Comparison of ENCODE assay signal across 15 cellular contexts in the genomic region with DNA sequence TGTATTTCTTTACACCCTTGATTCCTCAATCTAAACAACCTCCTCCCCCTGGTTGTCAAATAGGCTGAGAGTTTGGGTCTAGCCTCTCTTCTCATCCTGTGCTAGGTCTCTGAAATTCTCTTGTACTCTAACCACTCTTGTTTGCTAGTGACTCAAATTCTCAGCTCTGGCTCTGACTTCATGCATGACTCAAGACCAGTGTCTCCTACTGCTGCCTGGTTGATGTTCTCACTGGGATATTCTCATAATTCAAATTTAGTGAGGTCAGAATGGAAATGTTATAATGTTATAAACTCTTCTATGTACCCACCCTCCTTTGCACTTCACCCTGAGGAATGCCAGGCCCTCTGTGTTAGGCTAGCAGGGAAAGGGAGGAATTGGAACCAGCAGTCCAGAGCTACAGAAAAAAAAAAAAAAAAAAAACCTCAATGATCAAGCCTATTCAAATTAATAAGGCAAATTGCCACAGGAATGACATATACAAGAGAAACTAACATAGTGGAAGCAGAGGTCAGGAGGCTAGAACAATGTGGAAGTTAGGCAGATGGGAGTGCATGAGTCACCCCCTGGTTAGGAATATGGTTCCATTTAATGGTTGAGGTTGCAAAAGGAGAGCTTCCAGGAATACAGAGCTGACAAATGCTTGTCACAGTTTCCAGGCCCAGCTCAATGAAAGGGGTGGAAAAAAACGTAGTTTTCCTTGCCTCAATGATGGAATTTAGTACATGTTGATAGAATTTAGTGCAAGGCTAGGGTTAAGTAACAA.
DNase-seq lines count a peak whose midpoint lies in the region; ATAC-seq, FAIRE-seq and TF ChIP-seq lines count a peak whose summit lies in the region.
"Had no signal": no experiment of that assay in that cellular context is flagged by ENCODE, and none has a peak within 500 bp of the region (broad histone marks: within the 10 kb centered on the region; RNA-seq: fewer than 3 reads in every experiment).

No MANE protein-coding gene starts in this region.

- in situ Hi-C loops in GM23248 (cut with MboI) = no loop called here

- no peak overlapping the region for H3K27ac ChIP-seq in GM23248
- peak overlapping the region in 3 of 4 donors; percentile 48 to 74 (median 55) for H3K27ac ChIP-seq in sigmoid colon
- no peak overlapping the region for H3K27ac ChIP-seq in right atrium auricular region
- no peak overlapping the region for H3K27ac ChIP-seq in kidney (ENCODE audit: low read depth in 2 of 2, low read length in 2 of 2)

- TF ChIP-seq EP300 in sigmoid colon (IDR thresholded peaks at IDR 0.05) = peak in 1 of 4 donors; percentile 28

- TF ChIP-seq CTCF in fibroblast of mammary gland (conservative IDR thresholded peaks at IDR 0.05; ENCODE audit: control insufficient read depth, insufficient read depth, low read depth, low read length) = no peak
- TF ChIP-seq CTCF in sigmoid colon (IDR thresholded peaks at IDR 0.05) = no peak
- no peak for TF ChIP-seq CTCF in right atrium auricular region (IDR thresholded peaks at IDR 0.05)
- no peak for TF ChIP-seq CTCF in kidney (IDR thresholded peaks at IDR 0.05; ENCODE audit: borderline replicate concordance, extremely low read depth, insufficient read depth)

- no peaks in the 10 kb centered on the region for H3K9me3 ChIP-seq in GM23248 (ENCODE audit: low read depth)
- H3K9me3 ChIP-seq in adipocyte (ENCODE audit: control insufficient read depth, low read length) = no peaks in the 10 kb centered on the region
- no peaks in the 10 kb centered on the region for H3K9me3 ChIP-seq in sigmoid colon
- no peaks in the 10 kb centered on the region for H3K9me3 ChIP-seq in right atrium auricular region
- H3K9me3 ChIP-seq in kidney (ENCODE audit: control insufficient read depth in 1 of 2, low read length in 2 of 2) = no peaks in the 10 kb centered on the region

- H3F3A ChIP-seq in GM23248 (ENCODE audit: insufficient read depth) = no peaks in the 10 kb centered on the region

- no peaks in the 10 kb centered on the region for H3K4me1 ChIP-seq in GM23248 (ENCODE audit: insufficient read depth)
- H3K4me1 ChIP-seq in adipocyte (ENCODE audit: control insufficient read depth, insufficient read depth, low read length) = peaks cover 21% of the 10 kb centered on the region
- peaks cover 0 to 13% (median 7%) of the 10 kb centered on the region in 4 donors for H3K4me1 ChIP-seq in sigmoid colon
- H3K4me1 ChIP-seq in right atrium auricular region = no peaks in the 10 kb centered on the region
- H3K4me1 ChIP-seq in kidney (ENCODE audit: control insufficient read depth in 1 of 2, insufficient read depth in 1 of 2, low read depth in 1 of 2, low read length in 2 of 2) = no peaks in the 10 kb centered on the region

- no peak overlapping the region for H2AFZ ChIP-seq in GM23248

- TF ChIP-seq POLR2A in sigmoid colon (IDR thresholded peaks at IDR 0.05) = no peak

- no peaks in the 10 kb centered on the region for H3K27me3 ChIP-seq in GM23248 (replicated peaks; ENCODE audit: insufficient read depth)
- no peaks in the 10 kb centered on the region for H3K27me3 ChIP-seq in adipocyte (replicated peaks; ENCODE audit: control insufficient read depth, insufficient read depth, low read length)
- no peaks in the 10 kb centered on the region for H3K27me3 ChIP-seq in sigmoid colon
- H3K27me3 ChIP-seq in right atrium auricular region = no peaks in the 10 kb centered on the region

- H3K9ac ChIP-seq in GM23248 (no peak overlapping the region), adipocyte (ENCODE audit: low read length) (peak overlapping the region; percentile 46), kidney (ENCODE audit: low read length in 2 of 2) (no peak overlapping the region)

- H4K20me1 ChIP-seq in GM23248 (ENCODE audit: insufficient read depth) = no peaks in the 10 kb centered on the region

- H3K4me3 ChIP-seq in GM23248 (no peak overlapping the region), adipocyte (ENCODE audit: low read length) (no peak overlapping the region), fibroblast of mammary gland (ENCODE audit: control insufficient read depth, low read depth, low read length) (no peak overlapping the region), sigmoid colon (no peak overlapping the region), right atrium auricular region (no peak overlapping the region), kidney (ENCODE audit: low read length in 2 of 2) (no peak overlapping the region)

- H3K9me2 ChIP-seq in GM23248 (ENCODE audit: insufficient read depth) = no peaks in the 10 kb centered on the region

- WGBS in GM23248 (ENCODE audit: low coverage in 1 of 2, low lambda C conversion rate in 2 of 2, missing lambda C conversion rate in 2 of 2), 2 experiments = 0 to 5% methylated on average over 1 of the region's 1 CpG
- 20 to 53% methylated on average over 1 of the region's 1 CpG for WGBS in sigmoid colon, 2 donors

- DNase-seq in GM23248 = peak; percentile 27
- no peak for DNase-seq in adipocyte (ENCODE audit: low read depth)
- DNase-seq in fibroblast of mammary gland (ENCODE audit: low read depth) = peak; percentile 99
- no peak for DNase-seq in sigmoid colon
- no peak for DNase-seq in right atrium auricular region (ENCODE audit: low spot score)
- no peak for DNase-seq in kidney
- DNase-seq: C1 segment of cervical spinal cord; effector memory CD4-positive, alpha-beta T cell; IMR-90; naive thymus-derived CD4-positive, alpha-beta T cell; NCI-H2029; T-helper 9 cell had no signal

- H3K79me2 ChIP-seq in GM23248 (ENCODE audit: insufficient read depth) = no peaks in the 10 kb centered on the region

- intact Hi-C loops in sigmoid colon (cut with DNase I) (no loop called here), kidney (cut with DNase I) (no loop called here)

- H3K4me2 ChIP-seq in GM23248 (ENCODE audit: unreplicated experiment) = no peak overlapping the region

- H3K36me3 ChIP-seq in GM23248 (ENCODE audit: low read depth) (no peaks in the 10 kb centered on the region), adipocyte (ENCODE audit: control insufficient read depth, insufficient read depth, low read length, severe bottlenecking) (no peaks in the 10 kb centered on the region), sigmoid colon (no peaks in the 10 kb centered on the region), right atrium auricular region (no peaks in the 10 kb centered on the region), kidney (ENCODE audit: control insufficient read depth in 1 of 2, insufficient read depth in 2 of 2, low read length in 2 of 2) (no peaks in the 10 kb centered on the region)

- FAIRE-seq in kidney (lab: Jason Lieb, UNC) = no peak

- ATAC-seq in HG03571 (IDR thresholded peaks at IDR 0.05; ENCODE audit: unreplicated experiment) (no peak), GM21786 (IDR thresholded peaks at IDR 0.05; ENCODE audit: unreplicated experiment) (no peak)
- ATAC-seq: activated naive CD4-positive, alpha-beta T cell treated with anti-CD3 and anti-CD28 coated beads, Interleukin-2, amount 50 U/mL, for 72 hours; naive thymus-derived CD4-positive, alpha-beta T cell had no signal

Comparison
In these comparisons a context has a peak if more than half of its experiments do, and no peak if none do; other contexts are left out.
1. DNase-seq: peak in GM23248 (single experiment) and fibroblast of mammary gland (single experiment); none in adipocyte (single experiment), sigmoid colon (single experiment), right atrium auricular region (single experiment) and kidney (single experiment).
2. H3K27ac ChIP-seq: peak in sigmoid colon (3 of 4); none in GM23248 (single experiment), right atrium auricular region (0 of 2) and kidney (0 of 2).